In the genomic region with DNA sequence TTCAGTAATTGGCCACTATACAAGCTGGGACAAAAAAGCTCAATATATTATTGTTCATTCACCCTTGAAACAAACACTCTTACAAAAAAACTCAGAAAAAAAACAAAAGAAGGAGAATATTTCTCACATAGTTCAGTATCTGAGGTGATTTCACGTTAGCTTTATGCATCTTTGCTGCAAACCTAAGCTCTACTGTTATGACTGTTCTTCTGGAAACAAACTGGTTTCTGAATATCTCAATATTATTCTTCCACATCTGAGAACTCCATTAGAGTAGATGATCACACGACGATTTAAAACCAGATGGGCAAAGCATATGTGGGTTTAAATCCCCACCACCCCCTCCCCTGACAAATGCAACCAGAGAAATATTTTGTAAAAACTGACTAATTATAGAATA, we compare ENCODE assay signal across 16 cellular contexts.
"Had no signal": no experiment of that assay in that cellular context is flagged by ENCODE, and none has a peak within 500 bp of the region (broad histone marks: within the 10 kb centered on the region; RNA-seq: fewer than 3 reads in every experiment).

No MANE protein-coding gene starts in this region.

- H3K27me3 Mint-ChIP-seq: type B pancreatic cell had no signal

- H3K27ac Mint-ChIP-seq: activated CD4-positive, alpha-beta memory T cell treated with anti-CD3 and anti-CD28 coated beads for 36 hours; activated naive CD4-positive, alpha-beta T cell treated with anti-CD3 and anti-CD28 coated beads, Interleukin-2, amount 50 U/mL, for 24 hours; endodermal cell; type B pancreatic cell had no signal

- H3K9me3 ChIP-seq: adrenal gland, right lobe of liver had no signal

- FAIRE-seq: frontal cortex had no signal

- DNase-seq: activated CD4-positive, alpha-beta memory T cell treated with anti-CD3 and anti-CD28 coated beads for 36 hours; activated effector memory CD4-positive, alpha-beta T cell treated with anti-CD3 and anti-CD28 coated beads, Interleukin-2, amount 50 U/mL, for 16 hours; activated T-cell treated with anti-CD3 and anti-CD28 coated beads, Interleukin-2, amount 50 U/mL, for 4 hours; adrenal gland; dorsolateral prefrontal cortex; endodermal cell; heart left ventricle; left cardiac atrium; right lobe of liver; stimulated activated CD4-positive, alpha-beta T cell treated with anti-CD3 and anti-CD28 coated beads, Interleukin-4, amount 100 ng/mL, for 4 hours; stimulated activated CD8-positive, alpha-beta memory T cell treated with anti-CD3 and anti-CD28 coated beads, Interleukin-4, amount 100 ng/mL, for 48 hours; stimulated activated naive CD8-positive, alpha-beta T cell treated with anti-CD3 and anti-CD28 coated beads, Interleukin-15, Interleukin-2, amounts not matched to agents 100 U/mL and 50 U/mL, for 24 hours had no signal

- H3K36me3 Mint-ChIP-seq: activated CD4-positive, alpha-beta memory T cell treated with anti-CD3 and anti-CD28 coated beads for 36 hours; activated naive CD4-positive, alpha-beta T cell treated with anti-CD3 and anti-CD28 coated beads, Interleukin-2, amount 50 U/mL, for 24 hours; type B pancreatic cell had no signal

- H3K4me3 Mint-ChIP-seq: activated CD4-positive, alpha-beta memory T cell treated with anti-CD3 and anti-CD28 coated beads for 36 hours; activated naive CD4-positive, alpha-beta T cell treated with anti-CD3 and anti-CD28 coated beads, Interleukin-2, amount 50 U/mL, for 24 hours; activated T-cell treated with anti-CD3 and anti-CD28 coated beads, Interleukin-2, amount 50 U/mL, for 4 hours; endodermal cell; neural crest cell; type B pancreatic cell had no signal

- H3K4me1 Mint-ChIP-seq: activated naive CD4-positive, alpha-beta T cell treated with anti-CD3 and anti-CD28 coated beads, Interleukin-2, amount 50 U/mL, for 24 hours; neural crest cell had no signal

- H3K9me3 Mint-ChIP-seq: activated CD4-positive, alpha-beta memory T cell treated with anti-CD3 and anti-CD28 coated beads for 36 hours; activated T-cell treated with anti-CD3 and anti-CD28 coated beads, Interleukin-2, amount 50 U/mL, for 4 hours; neural crest cell; type B pancreatic cell had no signal

- ATAC-seq: activated T-cell treated with anti-CD3 and anti-CD28 coated beads, Interleukin-2, amount 50 U/mL, for 4 hours; heart left ventricle; left cardiac atrium; right lobe of liver; stimulated activated naive CD8-positive, alpha-beta T cell treated with anti-CD3 and anti-CD28 coated beads, Interleukin-15, Interleukin-2, amounts not matched to agents 100 U/mL and 50 U/mL, for 24 hours had no signal
